1 cellular context compared by ENCODE assay signal in the genomic region with DNA sequence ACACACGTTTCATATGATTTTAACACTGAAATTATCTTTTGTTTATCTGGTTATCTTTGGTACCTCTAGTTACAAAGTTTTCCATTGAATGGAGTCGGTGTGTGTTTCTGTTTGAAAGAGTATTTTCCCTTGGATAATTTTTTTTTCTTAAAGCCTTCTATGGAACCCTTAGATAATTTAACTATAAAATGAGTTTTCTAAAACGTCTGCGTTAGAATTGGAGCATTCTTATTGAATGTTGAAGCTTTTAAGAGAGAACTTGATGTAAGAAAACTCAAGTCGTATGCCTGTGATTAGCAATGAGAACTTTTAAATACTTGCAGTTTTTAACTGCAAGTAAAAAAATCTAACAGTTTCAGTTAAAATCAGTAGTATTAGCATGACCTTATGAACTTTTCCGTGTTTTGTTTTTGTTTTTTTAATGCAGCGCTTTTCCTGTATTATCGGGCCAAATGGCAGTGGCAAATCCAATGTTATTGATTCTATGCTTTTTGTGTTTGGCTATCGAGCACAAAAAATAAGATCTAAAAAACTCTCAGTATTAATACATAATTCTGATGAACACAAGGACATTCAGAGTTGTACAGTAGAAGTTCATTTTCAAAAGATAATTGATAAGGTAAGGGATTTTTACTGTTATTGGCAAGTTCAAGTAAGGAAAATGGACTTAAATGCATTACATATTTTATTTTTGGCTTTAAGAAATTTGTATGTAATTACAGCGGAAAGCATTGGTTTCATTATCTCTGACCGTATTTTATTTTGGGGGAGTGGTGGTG.
TF ChIP-seq lines count a peak whose summit lies in the region.

No MANE protein-coding gene starts in this region.

TF ChIP-seq in GM23338, 12 proteins besides CTCF, POLR2A, EP300 and RAD21 (continued from another document):
- TF ChIP-seq, protein P1, sequence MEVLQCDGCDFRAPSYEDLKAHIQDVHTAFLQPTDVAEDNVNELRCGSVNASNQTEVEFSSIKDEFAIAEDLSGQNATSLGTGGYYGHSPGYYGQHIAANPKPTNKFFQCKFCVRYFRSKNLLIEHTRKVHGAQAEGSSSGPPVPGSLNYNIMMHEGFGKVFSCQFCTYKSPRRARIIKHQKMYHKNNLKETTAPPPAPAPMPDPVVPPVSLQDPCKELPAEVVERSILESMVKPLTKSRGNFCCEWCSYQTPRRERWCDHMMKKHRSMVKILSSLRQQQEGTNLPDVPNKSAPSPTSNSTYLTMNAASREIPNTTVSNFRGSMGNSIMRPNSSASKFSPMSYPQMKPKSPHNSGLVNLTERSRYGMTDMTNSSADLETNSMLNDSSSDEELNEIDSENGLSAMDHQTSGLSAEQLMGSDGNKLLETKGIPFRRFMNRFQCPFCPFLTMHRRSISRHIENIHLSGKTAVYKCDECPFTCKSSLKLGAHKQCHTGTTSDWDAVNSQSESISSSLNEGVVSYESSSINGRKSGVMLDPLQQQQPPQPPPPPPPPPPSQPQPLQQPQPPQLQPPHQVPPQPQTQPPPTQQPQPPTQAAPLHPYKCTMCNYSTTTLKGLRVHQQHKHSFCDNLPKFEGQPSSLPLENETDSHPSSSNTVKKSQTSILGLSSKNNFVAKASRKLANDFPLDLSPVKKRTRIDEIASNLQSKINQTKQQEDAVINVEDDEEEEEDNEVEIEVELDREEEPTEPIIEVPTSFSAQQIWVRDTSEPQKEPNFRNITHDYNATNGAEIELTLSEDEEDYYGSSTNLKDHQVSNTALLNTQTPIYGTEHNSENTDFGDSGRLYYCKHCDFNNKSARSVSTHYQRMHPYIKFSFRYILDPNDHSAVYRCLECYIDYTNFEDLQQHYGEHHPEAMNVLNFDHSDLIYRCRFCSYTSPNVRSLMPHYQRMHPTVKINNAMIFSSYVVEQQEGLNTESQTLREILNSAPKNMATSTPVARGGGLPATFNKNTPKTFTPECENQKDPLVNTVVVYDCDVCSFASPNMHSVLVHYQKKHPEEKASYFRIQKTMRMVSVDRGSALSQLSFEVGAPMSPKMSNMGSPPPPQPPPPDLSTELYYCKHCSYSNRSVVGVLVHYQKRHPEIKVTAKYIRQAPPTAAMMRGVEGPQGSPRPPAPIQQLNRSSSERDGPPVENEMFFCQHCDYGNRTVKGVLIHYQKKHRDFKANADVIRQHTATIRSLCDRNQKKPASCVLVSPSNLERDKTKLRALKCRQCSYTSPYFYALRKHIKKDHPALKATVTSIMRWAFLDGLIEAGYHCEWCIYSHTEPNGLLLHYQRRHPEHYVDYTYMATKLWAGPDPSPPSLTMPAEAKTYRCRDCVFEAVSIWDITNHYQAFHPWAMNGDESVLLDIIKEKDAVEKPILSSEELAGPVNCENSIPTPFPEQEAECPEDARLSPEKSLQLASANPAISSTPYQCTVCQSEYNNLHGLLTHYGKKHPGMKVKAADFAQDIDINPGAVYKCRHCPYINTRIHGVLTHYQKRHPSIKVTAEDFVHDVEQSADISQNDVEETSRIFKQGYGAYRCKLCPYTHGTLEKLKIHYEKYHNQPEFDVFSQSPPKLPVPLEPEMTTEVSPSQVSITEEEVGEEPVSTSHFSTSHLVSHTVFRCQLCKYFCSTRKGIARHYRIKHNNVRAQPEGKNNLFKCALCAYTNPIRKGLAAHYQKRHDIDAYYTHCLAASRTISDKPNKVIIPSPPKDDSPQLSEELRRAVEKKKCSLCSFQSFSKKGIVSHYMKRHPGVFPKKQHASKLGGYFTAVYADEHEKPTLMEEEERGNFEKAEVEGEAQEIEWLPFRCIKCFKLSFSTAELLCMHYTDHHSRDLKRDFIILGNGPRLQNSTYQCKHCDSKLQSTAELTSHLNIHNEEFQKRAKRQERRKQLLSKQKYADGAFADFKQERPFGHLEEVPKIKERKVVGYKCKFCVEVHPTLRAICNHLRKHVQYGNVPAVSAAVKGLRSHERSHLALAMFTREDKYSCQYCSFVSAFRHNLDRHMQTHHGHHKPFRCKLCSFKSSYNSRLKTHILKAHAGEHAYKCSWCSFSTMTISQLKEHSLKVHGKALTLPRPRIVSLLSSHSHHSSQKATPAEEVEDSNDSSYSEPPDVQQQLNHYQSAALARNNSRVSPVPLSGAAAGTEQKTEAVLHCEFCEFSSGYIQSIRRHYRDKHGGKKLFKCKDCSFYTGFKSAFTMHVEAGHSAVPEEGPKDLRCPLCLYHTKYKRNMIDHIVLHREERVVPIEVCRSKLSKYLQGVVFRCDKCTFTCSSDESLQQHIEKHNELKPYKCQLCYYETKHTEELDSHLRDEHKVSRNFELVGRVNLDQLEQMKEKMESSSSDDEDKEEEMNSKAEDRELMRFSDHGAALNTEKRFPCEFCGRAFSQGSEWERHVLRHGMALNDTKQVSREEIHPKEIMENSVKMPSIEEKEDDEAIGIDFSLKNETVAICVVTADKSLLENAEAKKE (CRISPR knock-in tag; IDR thresholded peaks at IDR 0.05): no peak
- TF ChIP-seq EZH2phosphoT487 (IDR thresholded peaks at IDR 0.05; ENCODE audit: unreplicated experiment) (no peak), CREB1 (CRISPR knock-in tag; IDR thresholded peaks at IDR 0.05; ENCODE audit: low read depth) (no peak)
